ENCODE assay signal across 18 cellular contexts in the genomic region with DNA sequence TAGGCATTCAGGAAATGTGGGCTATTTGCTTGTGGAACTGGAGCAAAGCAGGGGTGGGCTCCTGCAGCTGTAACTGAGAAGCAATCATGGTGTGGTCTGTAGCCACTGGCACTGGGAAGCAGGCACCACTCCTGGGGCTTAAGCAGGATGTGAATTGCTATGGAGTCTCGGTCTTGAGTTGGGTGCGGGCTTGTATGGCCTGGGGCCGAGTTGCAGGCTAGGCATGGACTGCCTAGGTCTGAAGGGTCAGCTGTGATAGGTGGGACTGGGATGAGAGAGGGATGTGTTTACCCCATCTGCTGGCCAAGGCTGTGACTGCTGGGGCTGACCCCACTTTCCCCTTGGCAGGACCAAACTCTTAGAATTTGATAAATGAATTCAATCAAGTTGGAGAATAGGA. TPM values are rescaled to one million over a fixed set of nuclear protein-coding genes. Genes with fewer than 3 reads are reported as not detected.
"Had no signal": no experiment of that assay in that cellular context is flagged by ENCODE, and none has a peak within 500 bp of the region (broad histone marks: within the 10 kb centered on the region; RNA-seq: fewer than 3 reads in every experiment).

No MANE protein-coding gene starts in this region.

- H3K36me3 Mint-ChIP-seq: stimulated activated effector memory CD8-positive, alpha-beta T cell treated with anti-CD3 and anti-CD28 coated beads, Interleukin-12 subunit alpha, Interleukin-12 subunit beta, amount 100 ng/mL, for 72 hours had no signal

- H3K4me1 ChIP-seq: esophagus muscularis mucosa, parathyroid adenoma, tibial nerve, vagina had no signal

- H3K27ac Mint-ChIP-seq: activated B cell treated with CpG ODN at 0.5 μM for 24 hours; activated CD8-positive, alpha-beta T cell treated with anti-CD3 and anti-CD28 coated beads, Interleukin-2, amount 10 ng/mL, durations not matched to agents 7 days and 5 days; activated naive CD4-positive, alpha-beta T cell treated with anti-CD3 and anti-CD28 coated beads, Interleukin-2, amount 50 U/mL, for 72 hours; stimulated activated effector memory CD8-positive, alpha-beta T cell treated with anti-CD3 and anti-CD28 coated beads, Interleukin-12 subunit alpha, Interleukin-12 subunit beta, amount 100 ng/mL, for 72 hours had no signal

- H3K4me3 ChIP-seq: esophagus muscularis mucosa, lung, tibial nerve, vagina had no signal

- DNase-seq: activated B cell treated with CpG ODN at 0.5 μM for 24 hours; activated CD4-positive, alpha-beta T cell treated with anti-CD3 and anti-CD28 coated beads for 48 hours; activated CD8-positive, alpha-beta memory T cell treated with anti-CD3 and anti-CD28 coated beads, Interleukin-2, amount 50 U/mL, for 4 hours; activated CD8-positive, alpha-beta T cell treated with anti-CD3 and anti-CD28 coated beads, Interleukin-2, amount 10 ng/mL, durations not matched to agents 7 days and 5 days; activated gamma-delta T cell; activated T-cell treated with anti-CD3 and anti-CD28 coated beads, Interleukin-2, amount 50 U/mL, for 48 hours; hippocampal formation; left colon; stimulated activated CD4-positive, alpha-beta T cell treated with anti-CD3 and anti-CD28 coated beads, Interleukin-12 subunit alpha, Interleukin-12 subunit beta, amount 100 ng/mL, for 4 hours; T-helper 2 cell had no signal

- H3K4me3 Mint-ChIP-seq: activated B cell treated with CpG ODN at 0.5 μM for 24 hours; activated CD8-positive, alpha-beta T cell treated with anti-CD3 and anti-CD28 coated beads, Interleukin-2, amount 10 ng/mL, durations not matched to agents 7 days and 5 days; neural crest cell; stimulated activated effector memory CD8-positive, alpha-beta T cell treated with anti-CD3 and anti-CD28 coated beads, Interleukin-12 subunit alpha, Interleukin-12 subunit beta, amount 100 ng/mL, for 72 hours had no signal

- ATAC-seq: activated CD8-positive, alpha-beta T cell treated with anti-CD3 and anti-CD28 coated beads, Interleukin-2, amount 10 ng/mL, durations not matched to agents 7 days and 5 days; activated naive CD4-positive, alpha-beta T cell treated with anti-CD3 and anti-CD28 coated beads, Interleukin-2, amount 50 U/mL, for 72 hours; left colon; stimulated activated effector memory CD8-positive, alpha-beta T cell treated with anti-CD3 and anti-CD28 coated beads, Interleukin-12 subunit alpha, Interleukin-12 subunit beta, amount 100 ng/mL, for 72 hours had no signal

- H3K27me3 ChIP-seq: esophagus muscularis mucosa, tibial nerve, vagina had no signal

- H3K27ac ChIP-seq: esophagus muscularis mucosa, parathyroid adenoma, tibial nerve, vagina had no signal

- H2AFZ ChIP-seq: parathyroid adenoma had no signal

- H3K79me2 ChIP-seq: parathyroid adenoma had no signal

- H3K36me3 ChIP-seq: tibial nerve, vagina had no signal

- H3K27me3 Mint-ChIP-seq: activated B cell treated with CpG ODN at 0.5 μM for 24 hours had no signal

- H3K9ac ChIP-seq: parathyroid adenoma had no signal

- H3K4me1 Mint-ChIP-seq: activated B cell treated with CpG ODN at 0.5 μM for 24 hours; stimulated activated effector memory CD8-positive, alpha-beta T cell treated with anti-CD3 and anti-CD28 coated beads, Interleukin-12 subunit alpha, Interleukin-12 subunit beta, amount 100 ng/mL, for 72 hours had no signal

RNA-seq across cellular contexts. Expression of gene ADCY1, which starts 43.0 kb away (rescaled TPM):
- total RNA-seq: activated B cell treated with CpG ODN at 0.5 μM for 24 hours had no signal
